In genomic region chr13:102793583-102794355, GRCh38 we compare ENCODE assay signal across 31 cellular contexts.
"Had no signal": no experiment of that assay in that cellular context is flagged by ENCODE, and none has a peak within 500 bp of the region (broad histone marks: within the 10 kb centered on the region; RNA-seq: fewer than 3 reads in every experiment).

No MANE protein-coding gene starts in this region.

- H3K4me3 Mint-ChIP-seq: activated CD4-positive, alpha-beta memory T cell treated with anti-CD3 and anti-CD28 coated beads for 36 hours; activated CD4-positive, alpha-beta T cell treated with anti-CD3 and anti-CD28 coated beads, Interleukin-2, amount 10 ng/mL, durations not matched to agents 7 days and 5 days; activated naive CD4-positive, alpha-beta T cell treated with anti-CD3 and anti-CD28 coated beads for 36 hours; activated naive CD8-positive, alpha-beta T cell; activated T-cell treated with anti-CD3 and anti-CD28 coated beads, Interleukin-2, amount 50 U/mL, for 4 hours; T-helper 1 cell treated with Interleukin-12 subunit alpha and Interleukin-12 subunit beta and Interleukin-4 antibody, amounts not matched to agents 30 μg/mL and 1 μg/mL, for 36 hours had no signal

- H3K9me3 ChIP-seq: MG63, Peyer's patch, SJSA1 had no signal

- H3K27ac ChIP-seq: brain microvascular endothelial cell, cardiac muscle cell, Peyer's patch, SJSA1 had no signal

- DNase-seq: activated CD4-positive, alpha-beta memory T cell treated with anti-CD3 and anti-CD28 coated beads for 36 hours; activated CD4-positive, alpha-beta T cell treated with anti-CD3 and anti-CD28 coated beads, Interleukin-2, amount 10 ng/mL, durations not matched to agents 7 days and 5 days; activated CD4-positive, CD25-positive, alpha-beta regulatory T cell; activated CD8-positive, alpha-beta memory T cell treated with anti-CD3 and anti-CD28 coated beads for 24 hours; activated effector memory CD4-positive, alpha-beta T cell treated with anti-CD3 and anti-CD28 coated beads, Interleukin-2, amount 50 U/mL, for 16 hours; activated naive CD4-positive, alpha-beta T cell treated with anti-CD3 and anti-CD28 coated beads for 36 hours; activated T-cell treated with anti-CD3 and anti-CD28 coated beads, Interleukin-2, amount 50 U/mL, for 4 hours; amygdala; brain microvascular endothelial cell; cerebellar nuclear complex; MG63; MV-4-11; NCI-H1092 treated with DMSO at 0.1 percent for 48 hours; NCI-H1417 treated with DMSO at 0.1 percent for 48 hours; NCI-H1694; NCI-H2029; NCI-H2107; NCI-H2171 treated with DMSO at 0.1 percent for 48 hours; NCI-H226; NCI-H510A; NCI-H526 treated with DMSO at 0.1 percent for 48 hours; NK-92 treated with Interleukin-12 subunit alpha and Interleukin-12 subunit beta, amount 100 ng/mL, for 24 hours; Peyer's patch; SHP77; SW 1271; T-helper 9 cell had no signal

- H3K4me1 ChIP-seq: Peyer's patch had no signal

- ATAC-seq: activated T-cell treated with anti-CD3 and anti-CD28 coated beads, Interleukin-2, amount 50 U/mL, for 4 hours; SK-N-SH treated with all-trans-retinoic acid at 6 μM for 48 hours had no signal

- H3K9me3 Mint-ChIP-seq: activated CD4-positive, alpha-beta memory T cell treated with anti-CD3 and anti-CD28 coated beads for 36 hours; activated CD4-positive, alpha-beta T cell treated with anti-CD3 and anti-CD28 coated beads, Interleukin-2, amount 10 ng/mL, durations not matched to agents 7 days and 5 days; activated naive CD4-positive, alpha-beta T cell treated with anti-CD3 and anti-CD28 coated beads for 36 hours; activated T-cell treated with anti-CD3 and anti-CD28 coated beads, Interleukin-2, amount 50 U/mL, for 4 hours; T-helper 1 cell treated with Interleukin-12 subunit alpha and Interleukin-12 subunit beta and Interleukin-4 antibody, amounts not matched to agents 30 μg/mL and 1 μg/mL, for 36 hours had no signal

- H3K27me3 ChIP-seq: brain microvascular endothelial cell, cardiac muscle cell, MG63, Peyer's patch, SJSA1 had no signal

- H3K4me3 ChIP-seq: cardiac muscle cell, MG63, Peyer's patch, SJSA1 had no signal

- H3K27ac Mint-ChIP-seq: activated CD4-positive, alpha-beta memory T cell treated with anti-CD3 and anti-CD28 coated beads for 36 hours; activated CD4-positive, alpha-beta T cell treated with anti-CD3 and anti-CD28 coated beads, Interleukin-2, amount 10 ng/mL, durations not matched to agents 7 days and 5 days; activated naive CD4-positive, alpha-beta T cell treated with anti-CD3 and anti-CD28 coated beads for 36 hours; activated naive CD8-positive, alpha-beta T cell; T-helper 1 cell treated with Interleukin-12 subunit alpha and Interleukin-12 subunit beta and Interleukin-4 antibody, amounts not matched to agents 30 μg/mL and 1 μg/mL, for 36 hours had no signal

- H3K27me3 Mint-ChIP-seq: activated naive CD8-positive, alpha-beta T cell had no signal
